In genomic region chr5:12312343-12312742, GRCh38 we compare ENCODE assay signal across 20 cellular contexts.
"Had no signal": no experiment of that assay in that cellular context is flagged by ENCODE, and none has a peak within 500 bp of the region (broad histone marks: within the 10 kb centered on the region; RNA-seq: fewer than 3 reads in every experiment).

No MANE protein-coding gene starts in this region.

- DNase-seq: stimulated activated CD4-positive, alpha-beta T cell treated with anti-CD3 and anti-CD28 coated beads, Interleukin-2, amount 100 ng/mL, for 48 hours; stimulated activated CD4-positive, alpha-beta T cell treated with anti-CD3 and anti-CD28 coated beads, Interleukin-4, amount 100 ng/mL, for 1 hour; stimulated activated CD4-positive, alpha-beta T cell treated with anti-CD3 and anti-CD28 coated beads, Interleukin-4, amount 100 ng/mL, for 24 hours; stimulated activated CD4-positive, alpha-beta T cell treated with anti-CD3 and anti-CD28 coated beads, Interleukin-4, amount 100 ng/mL, for 4 hours; stimulated activated CD8-positive, alpha-beta memory T cell treated with anti-CD3 and anti-CD28 coated beads, Interleukin-4, amount 100 ng/mL, for 48 hours; stimulated activated naive B cell treated with anti-CD40 and anti-IgM and Interleukin-4, amounts not matched to agents 10 μg/mL and 1 μg/mL and 100 μg/mL, for 72 hours; stimulated activated naive CD4-positive, alpha-beta T cell; stimulated activated naive CD4-positive, alpha-beta T cell treated with Interleukin-2 at 50 U/mL for 16 hours; stimulated activated naive CD8-positive, alpha-beta T cell treated with anti-CD3 and anti-CD28 coated beads, Interleukin-15, amount 100 ng/mL, for 72 hours; stimulated activated naive CD8-positive, alpha-beta T cell treated with anti-CD3 and anti-CD28 coated beads, Interleukin-15, Interleukin-2, amounts not matched to agents 100 U/mL and 50 U/mL, for 24 hours; stomach; substantia nigra; testis; thyroid gland; tibial artery; transverse colon; trophoblast cell; upper lobe of left lung; upper lobe of right lung; uterus had no signal
